Comparison of ENCODE assay signal across 27 cellular contexts in genomic region chr1:70990460-70991253, GRCh38. TPM values are rescaled to one million over a fixed set of nuclear protein-coding genes. Genes with fewer than 3 reads are reported as not detected.
DNase-seq lines count a peak whose midpoint lies in the region; TF ChIP-seq lines count a peak whose summit lies in the region.
"Had no signal": no experiment of that assay in that cellular context is flagged by ENCODE, and none has a peak within 500 bp of the region (broad histone marks: within the 10 kb centered on the region; RNA-seq: fewer than 3 reads in every experiment).

No MANE protein-coding gene starts in this region.

- no peaks in the 10 kb centered on the region for H3K9me3 Mint-ChIP-seq in T-helper 2 cell treated with Interferon-gamma antibody and Interleukin-4, amounts not matched to agents 5 μg/mL and 100 μg/mL, for 36 hours
- H3K9me3 Mint-ChIP-seq in activated naive CD4-positive, alpha-beta T cell treated with anti-CD3 and anti-CD28 coated beads for 36 hours: no peaks in the 10 kb centered on the region
- H3K9me3 Mint-ChIP-seq: activated naive CD8-positive, alpha-beta T cell treated with anti-CD3 and anti-CD28 coated beads, Interleukin-2, amount 50 U/mL, for 24 hours; brain; CD4-positive, alpha-beta T cell; mesothelial cell of epicardium; naive thymus-derived CD8-positive, alpha-beta T cell; stimulated activated naive CD8-positive, alpha-beta T cell treated with anti-CD3 and anti-CD28 coated beads, Interleukin-15, Interleukin-2, amounts not matched to agents 100 ng/mL and 50 ng/mL, for 24 hours had no signal

- CTCF ChIA-PET in activated naive CD4-positive, alpha-beta T cell treated with anti-CD3 and anti-CD28 coated beads for 36 hours (lab: Charles Lee): interaction anchor here (0.6 kb wide), 1 partner anchor 72 kb away, joined by 3 read pairs; no protein-coding TSS in a partner anchor

- DNase-seq in NCI-H1092 treated with DMSO at 0.1 percent for 48 hours (lab: John Stamatoyannopoulos, UW): peak; percentile 1
- DNase-seq in NCI-H1092 (lab: John Stamatoyannopoulos, UW): no peak
- DNase-seq in NCI-H2081 (lab: John Stamatoyannopoulos, UW): peak; percentile 35 to 85
- peak; percentile 93 for DNase-seq in NCI-H748 (lab: John Stamatoyannopoulos, UW; ENCODE audit: unreplicated experiment)
- DNase-seq in T-helper 2 cell treated with Interferon-gamma antibody and Interleukin-4, amounts not matched to agents 5 μg/mL and 100 μg/mL, for 36 hours (ENCODE audit: low spot score): no peak
- DNase-seq in uterus: no peak
- no peak for DNase-seq in activated naive CD4-positive, alpha-beta T cell treated with anti-CD3 and anti-CD28 coated beads for 36 hours
- DNase-seq: activated CD4-positive, alpha-beta T cell treated with anti-CD3 and anti-CD28 coated beads, Interleukin-2, amount 50 U/mL, for 48 hours; activated naive CD8-positive, alpha-beta T cell treated with anti-CD3 and anti-CD28 coated beads, Interleukin-2, amount 50 U/mL, for 24 hours; CD4-positive, alpha-beta T cell; effector memory CD4-positive, alpha-beta T cell; foreskin keratinocyte; left ventricle myocardium superior; naive thymus-derived CD8-positive, alpha-beta T cell; RPMI8226; stimulated activated CD4-positive, alpha-beta T cell treated with anti-CD3 and anti-CD28 coated beads, Interleukin-12 subunit alpha, Interleukin-12 subunit beta, amount 100 ng/mL, for 4 hours; stimulated activated CD4-positive, alpha-beta T cell treated with anti-CD3 and anti-CD28 coated beads, Interleukin-4, amount 100 ng/mL, for 4 hours; T-helper 9 cell; tibial artery had no signal

- H3K27me3 Mint-ChIP-seq in T-helper 2 cell treated with Interferon-gamma antibody and Interleukin-4, amounts not matched to agents 5 μg/mL and 100 μg/mL, for 36 hours (ENCODE audit: low read depth): peaks cover 8% of the 10 kb centered on the region
- peaks cover 7% of the 10 kb centered on the region for H3K27me3 Mint-ChIP-seq in activated naive CD4-positive, alpha-beta T cell treated with anti-CD3 and anti-CD28 coated beads for 36 hours (ENCODE audit: low read depth)

- no peaks in the 10 kb centered on the region for H3K36me3 Mint-ChIP-seq in T-helper 2 cell treated with Interferon-gamma antibody and Interleukin-4, amounts not matched to agents 5 μg/mL and 100 μg/mL, for 36 hours (ENCODE audit: low read depth)
- no peaks in the 10 kb centered on the region for H3K36me3 Mint-ChIP-seq in activated naive CD4-positive, alpha-beta T cell treated with anti-CD3 and anti-CD28 coated beads for 36 hours (ENCODE audit: low read depth)
- H3K36me3 Mint-ChIP-seq: brain; mesothelial cell of epicardium; naive thymus-derived CD8-positive, alpha-beta T cell; WTC11 had no signal

- peaks cover 15% of the 10 kb centered on the region for H3K4me1 Mint-ChIP-seq in T-helper 2 cell treated with Interferon-gamma antibody and Interleukin-4, amounts not matched to agents 5 μg/mL and 100 μg/mL, for 36 hours (ENCODE audit: low read depth)
- no peaks in the 10 kb centered on the region for H3K4me1 Mint-ChIP-seq in activated naive CD4-positive, alpha-beta T cell treated with anti-CD3 and anti-CD28 coated beads for 36 hours (ENCODE audit: low read depth)
- H3K4me1 Mint-ChIP-seq: activated naive CD8-positive, alpha-beta T cell treated with anti-CD3 and anti-CD28 coated beads, Interleukin-2, amount 50 U/mL, for 24 hours; brain; mesothelial cell of epicardium; naive thymus-derived CD8-positive, alpha-beta T cell; WTC11 had no signal

- H3K4me3 Mint-ChIP-seq in T-helper 2 cell treated with Interferon-gamma antibody and Interleukin-4, amounts not matched to agents 5 μg/mL and 100 μg/mL, for 36 hours: no peak overlapping the region
- no peak overlapping the region for H3K4me3 Mint-ChIP-seq in activated naive CD4-positive, alpha-beta T cell treated with anti-CD3 and anti-CD28 coated beads for 36 hours
- H3K4me3 Mint-ChIP-seq: activated naive CD8-positive, alpha-beta T cell treated with anti-CD3 and anti-CD28 coated beads, Interleukin-2, amount 50 U/mL, for 24 hours; brain; CD4-positive, alpha-beta T cell; mesothelial cell of epicardium; naive thymus-derived CD8-positive, alpha-beta T cell; stimulated activated naive CD8-positive, alpha-beta T cell treated with anti-CD3 and anti-CD28 coated beads, Interleukin-15, Interleukin-2, amounts not matched to agents 100 ng/mL and 50 ng/mL, for 24 hours; WTC11 had no signal

- H3K9ac ChIP-seq in subcutaneous abdominal adipose tissue (ENCODE audit: low read length in 5 of 5): no peak overlapping the region

- no peaks in the 10 kb centered on the region for H3K9me3 ChIP-seq in subcutaneous abdominal adipose tissue (ENCODE audit: control insufficient read depth in 5 of 5, low read length in 5 of 5)
- no peaks in the 10 kb centered on the region for H3K9me3 ChIP-seq in uterus
- H3K9me3 ChIP-seq: right atrium auricular region, tibial artery had no signal

- no peak overlapping the region for H3K27ac Mint-ChIP-seq in T-helper 2 cell treated with Interferon-gamma antibody and Interleukin-4, amounts not matched to agents 5 μg/mL and 100 μg/mL, for 36 hours
- no peak overlapping the region for H3K27ac Mint-ChIP-seq in activated naive CD4-positive, alpha-beta T cell treated with anti-CD3 and anti-CD28 coated beads for 36 hours
- H3K27ac Mint-ChIP-seq: activated naive CD8-positive, alpha-beta T cell treated with anti-CD3 and anti-CD28 coated beads, Interleukin-2, amount 50 U/mL, for 24 hours; brain; CD4-positive, alpha-beta T cell; mesothelial cell of epicardium; naive thymus-derived CD8-positive, alpha-beta T cell; stimulated activated naive CD8-positive, alpha-beta T cell treated with anti-CD3 and anti-CD28 coated beads, Interleukin-15, Interleukin-2, amounts not matched to agents 100 ng/mL and 50 ng/mL, for 24 hours; WTC11 had no signal

- TF ChIP-seq POLR2A in uterus (IDR thresholded peaks at IDR 0.05): no peak

- H3K4me3 ChIP-seq in subcutaneous abdominal adipose tissue (ENCODE audit: low read depth in 1 of 5, low read length in 5 of 5): no peak overlapping the region
- H3K4me3 ChIP-seq in uterus: no peak overlapping the region
- H3K4me3 ChIP-seq: right atrium auricular region, tibial artery had no signal

- H3K27ac ChIP-seq in subcutaneous abdominal adipose tissue (ENCODE audit: low read depth, low read length) (peak overlapping the region; percentile 47), uterus (peak overlapping the region in 1 of 2 donors; percentile 7)
- H3K27ac ChIP-seq: 22Rv1, foreskin keratinocyte, right atrium auricular region, tibial artery had no signal

- H3K36me3 ChIP-seq in subcutaneous abdominal adipose tissue (ENCODE audit: control insufficient read depth in 5 of 5, insufficient read depth in 5 of 5, low read length in 5 of 5): no peaks in the 10 kb centered on the region
- H3K36me3 ChIP-seq in uterus: no peaks in the 10 kb centered on the region
- H3K36me3 ChIP-seq: right atrium auricular region, tibial artery had no signal

- TF ChIP-seq CTCF in uterus (IDR thresholded peaks at IDR 0.05): no peak

- H3K4me1 ChIP-seq in subcutaneous abdominal adipose tissue (ENCODE audit: control insufficient read depth in 5 of 5, insufficient read depth in 5 of 5, low read length in 5 of 5): peaks cover 0 to 14% (median 2%) of the 10 kb centered on the region in 5 donors
- peaks cover 0 to 9% of the 10 kb centered on the region in 2 donors for H3K4me1 ChIP-seq in uterus
- H3K4me1 ChIP-seq: foreskin keratinocyte, right atrium auricular region had no signal

- intact Hi-C loops in uterus (cut with DNase I; ENCODE audit: low total_unique reads): no loop called here
- intact Hi-C loops in activated naive CD4-positive, alpha-beta T cell treated with anti-CD3 and anti-CD28 coated beads for 36 hours (cut with micrococcal nuclease): no loop called here

- H3K27me3 ChIP-seq in subcutaneous abdominal adipose tissue (ENCODE audit: control insufficient read depth in 5 of 5, insufficient read depth in 4 of 5, low read length in 5 of 5) (no peaks in the 10 kb centered on the region), uterus (no peaks in the 10 kb centered on the region)
- H3K27me3 ChIP-seq: right atrium auricular region, tibial artery had no signal

RNA-seq across cellular contexts. Expression of gene PTGER3, which starts 57.0 kb away (rescaled TPM):
- total RNA-seq in uterus: 100 to 1,000 TPM in 3 of 4 donors, 10 to 100 TPM in 1; 51.1 to 217 (median 119) TPM
- under 1 TPM in 1 of 2 experiments, not detected in 1; 0.05 TPM for total RNA-seq in activated naive CD4-positive, alpha-beta T cell treated with anti-CD3 and anti-CD28 coated beads for 36 hours
- total RNA-seq: CD4-positive, alpha-beta T cell; foreskin keratinocyte; osteocyte had no signal

Comparison
In these comparisons a context has a peak if more than half of its experiments do, and no peak if none do; other contexts are left out.
1. DNase-seq: peak in NCI-H1092 treated with DMSO at 0.1 percent for 48 hours (single experiment), NCI-H2081 (2 of 2) and NCI-H748 (single experiment); none in NCI-H1092 (single experiment), T-helper 2 cell treated with Interferon-gamma antibody and Interleukin-4, amounts not matched to agents 5 μg/mL and 100 μg/mL, for 36 hours (single experiment), uterus (0 of 2) and activated naive CD4-positive, alpha-beta T cell treated with anti-CD3 and anti-CD28 coated beads for 36 hours (single experiment).
2. RNA of gene PTGER3, which starts 57.0 kb away (total RNA-seq): 51.1 to 217 TPM in uterus; 0.05 TPM in activated naive CD4-positive, alpha-beta T cell treated with anti-CD3 and anti-CD28 coated beads for 36 hours; every median in the first group is over 10 times any median in the second.